ENCODE assay signal across 8 cellular contexts in the genomic region with DNA sequence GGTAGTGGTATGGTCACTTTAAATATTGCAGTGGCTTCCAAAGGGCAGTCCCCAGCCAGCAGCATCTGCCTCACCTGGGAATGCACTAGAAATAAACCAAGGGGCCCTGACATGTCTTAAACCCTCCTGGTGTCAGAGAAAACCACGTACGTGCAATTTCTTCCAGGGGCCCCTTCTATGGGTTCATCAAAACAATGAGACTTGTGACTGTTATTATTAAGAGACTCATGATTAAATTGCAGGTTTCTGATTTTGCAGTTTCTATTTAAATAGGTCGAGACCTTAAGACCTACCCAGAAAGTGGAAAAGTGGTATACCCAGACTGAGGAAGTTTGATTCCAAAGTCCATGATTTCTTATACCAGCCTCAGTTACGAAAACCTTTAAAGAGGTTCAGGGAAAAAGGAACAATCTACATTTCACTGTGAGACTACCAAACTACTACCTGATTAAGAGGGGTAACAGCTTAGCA. TPM values are rescaled to one million over a fixed set of nuclear protein-coding genes. Genes with fewer than 3 reads are reported as not detected.
DNase-seq lines count a peak whose midpoint lies in the region; ATAC-seq and TF ChIP-seq lines count a peak whose summit lies in the region.

No MANE protein-coding gene starts in this region.

- H3K27me3 ChIP-seq in OCI-LY3 (ENCODE audit: low read depth, low read length), result no peaks in the 10 kb centered on the region
- H3K27me3 ChIP-seq in prostate gland (replicated peaks; ENCODE audit: insufficient read depth), result no peaks in the 10 kb centered on the region

- H3K4me1 ChIP-seq in OCI-LY3 (ENCODE audit: low read length), result peaks cover 39% of the 10 kb centered on the region
- peaks cover 14% of the 10 kb centered on the region for H3K4me1 ChIP-seq in prostate gland (replicated peaks)

- TF ChIP-seq CTCF in OCI-LY3 (IDR thresholded peaks at IDR 0.05; ENCODE audit: low read depth, low read length) (no peak), endothelial cell (IDR thresholded peaks at IDR 0.05; ENCODE audit: unreplicated experiment) (no peak), prostate gland (IDR thresholded peaks at IDR 0.05) (no peak)

- no peaks in the 10 kb centered on the region for H3K9me3 Mint-ChIP-seq in endothelial cell (ENCODE audit: unreplicated experiment)

- TF ChIP-seq POLR2A in prostate gland (IDR thresholded peaks at IDR 0.05), result no peak

- DNase-seq in endothelial cell (ENCODE audit: low spot score) (no peak), prostate gland (ENCODE audit: low spot score) (no peak), NK-92 (lab: John Stamatoyannopoulos, UW; ENCODE audit: unreplicated experiment) (no peak), AG08395 (ENCODE audit: low spot score) (no peak), foreskin melanocyte (no peak)

- H3K27me3 Mint-ChIP-seq in endothelial cell (ENCODE audit: unreplicated experiment), result peaks cover 23% of the 10 kb centered on the region

- H3K27ac ChIP-seq in OCI-LY3 (ENCODE audit: low read length), result peak overlapping the region; percentile 93
- H3K27ac ChIP-seq in prostate gland, result peak overlapping the region; percentile 70 to 71

- no peaks in the 10 kb centered on the region for H4K20me1 ChIP-seq in OCI-LY3 (ENCODE audit: insufficient read depth, low read length)

- peak overlapping the region; percentile 89 for H3K9ac ChIP-seq in OCI-LY3 (ENCODE audit: low read length)

- no peaks in the 10 kb centered on the region for H3K9me3 ChIP-seq in OCI-LY3 (ENCODE audit: insufficient read depth, low read length)
- H3K9me3 ChIP-seq in prostate gland, result no peaks in the 10 kb centered on the region

- H3K79me2 ChIP-seq in OCI-LY3 (ENCODE audit: low read length), result peaks cover 70% of the 10 kb centered on the region

- no peak overlapping the region for H2AFZ ChIP-seq in OCI-LY3 (ENCODE audit: low read depth, low read length)

- ATAC-seq in GM21515 (IDR thresholded peaks at IDR 0.05; ENCODE audit: unreplicated experiment) (peak; percentile 10), GM19467 (IDR thresholded peaks at IDR 0.05; ENCODE audit: unreplicated experiment) (no peak)

- H3K36me3 Mint-ChIP-seq in endothelial cell (ENCODE audit: low read depth, unreplicated experiment), result peaks cover 57% of the 10 kb centered on the region

- peak overlapping the region; percentile 99 for H3K4me3 Mint-ChIP-seq in endothelial cell (ENCODE audit: unreplicated experiment)

- WGBS in prostate gland, result 43% methylated on average over 4 of the region's 4 CpGs

- intact Hi-C loops in prostate gland (cut with DNase I), result no loop called here

- H3K4me1 Mint-ChIP-seq in endothelial cell (ENCODE audit: unreplicated experiment), result peaks cover 56% of the 10 kb centered on the region

- H3K4me3 ChIP-seq in OCI-LY3 (ENCODE audit: low read length) (peak overlapping the region; percentile 94), prostate gland (peak overlapping the region; percentile 61 to 62)

- H3K27ac Mint-ChIP-seq in endothelial cell (ENCODE audit: unreplicated experiment), result peak overlapping the region; percentile 86

- peak overlapping the region; percentile 88 for H3K4me2 ChIP-seq in OCI-LY3 (ENCODE audit: low read length)

- H3K36me3 ChIP-seq in OCI-LY3 (replicated peaks; ENCODE audit: low read depth, low read length) (peaks cover 58% of the 10 kb centered on the region), prostate gland (peaks cover 14 to 23% of the 10 kb centered on the region in 2 donors)

RNA-seq across cellular contexts. Expression of a gene that starts 0.7 kb away (rescaled TPM):
- total RNA-seq in endothelial cell (ENCODE audit: unreplicated experiment) (21.3 TPM), prostate gland (1 to 10 TPM; 5.3 to 9.7 TPM)

RNA-seq across cellular contexts. Expression of a gene that starts 8.5 kb away (rescaled TPM):
- total RNA-seq in endothelial cell (ENCODE audit: unreplicated experiment) (771 TPM), prostate gland (1,000 to 10,000 TPM; 1,009 to 1,102 TPM)

RNA-seq across cellular contexts. Expression of a gene that starts 9.2 kb away (rescaled TPM):
- total RNA-seq in endothelial cell (ENCODE audit: unreplicated experiment) (47.8 TPM), prostate gland (10 to 100 TPM; 26.8 to 50.6 TPM)

RNA-seq across cellular contexts. Expression of a gene that starts 48.7 kb away (rescaled TPM):
- total RNA-seq in endothelial cell (ENCODE audit: unreplicated experiment) (1.6 TPM), prostate gland (1 to 10 TPM in 1 of 2 donors, under 1 TPM in 1; 0.77 to 4.3 TPM)
